ENCODE assay signal across 11 cellular contexts in genomic region chr16:50591800-50592771, GRCh38. TPM values are rescaled to one million over a fixed set of nuclear protein-coding genes. Genes with fewer than 3 reads are reported as not detected.
A peak's percentile ranks its signal among the peaks of the same experiment; 100 is the strongest.
DNase-seq lines count a peak whose midpoint lies in the region; ATAC-seq and TF ChIP-seq lines count a peak whose summit lies in the region.
"Had no signal": no experiment of that assay in that cellular context is flagged by ENCODE, and none has a peak within 500 bp of the region (broad histone marks: within the 10 kb centered on the region; RNA-seq: fewer than 3 reads in every experiment).

No MANE protein-coding gene starts in this region.

- H3K4me3 ChIP-seq in esophagus (ENCODE audit: low read depth in 1 of 2, low read length in 2 of 2) (no peak overlapping the region), MM.1S (ENCODE audit: low read length) (no peak overlapping the region)
- H3K4me3 ChIP-seq: GM12878 had no signal

- no peaks in the 10 kb centered on the region for H3K27me3 Mint-ChIP-seq in activated CD4-positive, alpha-beta T cell treated with anti-CD3 and anti-CD28 coated beads, Interleukin-2, amount 10 ng/mL, durations not matched to agents 24 days and 14 days

- H3K27ac Mint-ChIP-seq in activated CD4-positive, alpha-beta T cell treated with anti-CD3 and anti-CD28 coated beads, Interleukin-2, amount 10 ng/mL, durations not matched to agents 24 days and 14 days = no peak overlapping the region

- no peaks in the 10 kb centered on the region for H4K20me1 ChIP-seq in MM.1S (ENCODE audit: insufficient read depth, low read length)

- H3F3A ChIP-seq in MM.1S (ENCODE audit: insufficient read depth, low read length) = no peaks in the 10 kb centered on the region

- peak overlapping the region; percentile 13 to 50 for H3K27ac ChIP-seq in esophagus (ENCODE audit: low read depth in 2 of 2, low read length in 1 of 2)
- no peak overlapping the region for H3K27ac ChIP-seq in MM.1S (ENCODE audit: low read length)

- no peaks in the 10 kb centered on the region for H3K27me3 ChIP-seq in esophagus (ENCODE audit: control insufficient read depth in 1 of 2, insufficient read depth in 2 of 2, low read length in 2 of 2)
- H3K27me3 ChIP-seq in MM.1S (replicated peaks; ENCODE audit: insufficient read depth, low read length) = no peaks in the 10 kb centered on the region

- no peaks in the 10 kb centered on the region for H3K9me2 ChIP-seq in MM.1S (replicated peaks; ENCODE audit: insufficient read depth, low read length)

- H3K9me3 Mint-ChIP-seq in activated CD4-positive, alpha-beta T cell treated with anti-CD3 and anti-CD28 coated beads, Interleukin-2, amount 10 ng/mL, durations not matched to agents 24 days and 14 days = peaks cover 5% of the 10 kb centered on the region

- H3K9ac ChIP-seq in MM.1S (ENCODE audit: low read length) = no peak overlapping the region

- H3K4me1 ChIP-seq in esophagus (ENCODE audit: control insufficient read depth in 2 of 2, insufficient read depth in 2 of 2, low read length in 1 of 2) (peaks cover 0 to 15% of the 10 kb centered on the region in 2 donors), MM.1S (ENCODE audit: low read length) (no peaks in the 10 kb centered on the region)

- intact Hi-C loops in activated CD4-positive, alpha-beta T cell treated with anti-CD3 and anti-CD28 coated beads, Interleukin-2, amount 10 ng/mL, durations not matched to agents 24 days and 14 days (cut with micrococcal nuclease) = no loop called here

- 33 to 36% methylated on average over 24 of the region's 24 CpGs for WGBS in esophagus, 2 donors

- DNase-seq in NCI-H1436 (lab: John Stamatoyannopoulos, UW) (peak; percentile 8), NCI-H1436 treated with DMSO at 0.1 percent for 48 hours (lab: John Stamatoyannopoulos, UW) (no peak), mucosa of gallbladder (ENCODE audit: low spot score) (peak; percentile 92), MM.1S (no peak)
- no peak for DNase-seq in activated CD4-positive, alpha-beta T cell treated with anti-CD3 and anti-CD28 coated beads, Interleukin-2, amount 10 ng/mL, durations not matched to agents 24 days and 14 days
- DNase-seq in activated CD4-positive, CD25-positive, alpha-beta regulatory T cell (lab: John Stamatoyannopoulos, UW) = no peak
- DNase-seq: NCI-H1694 treated with DMSO at 0.1 percent for 48 hours had no signal

- no peak overlapping the region for H2AFZ ChIP-seq in MM.1S (ENCODE audit: low read length)

- H3K4me1 Mint-ChIP-seq in activated CD4-positive, alpha-beta T cell treated with anti-CD3 and anti-CD28 coated beads, Interleukin-2, amount 10 ng/mL, durations not matched to agents 24 days and 14 days = peaks cover 15% of the 10 kb centered on the region

- ATAC-seq in HG02610 (IDR thresholded peaks at IDR 0.05; ENCODE audit: unreplicated experiment) = no peak
- ATAC-seq: GM12878 had no signal

- TF ChIP-seq CTCF in MM.1S (IDR thresholded peaks at IDR 0.05; ENCODE audit: low read length) = no peak

- H3K36me3 ChIP-seq in esophagus (ENCODE audit: control insufficient read depth in 2 of 2, insufficient read depth in 2 of 2, low read length in 1 of 2) = no peaks in the 10 kb centered on the region
- no peaks in the 10 kb centered on the region for H3K36me3 ChIP-seq in MM.1S (replicated peaks; ENCODE audit: insufficient read depth, low read length)

- no peaks in the 10 kb centered on the region for H3K79me2 ChIP-seq in MM.1S (ENCODE audit: low read length)

- H3K9me3 ChIP-seq in esophagus (ENCODE audit: control insufficient read depth in 2 of 2, insufficient read depth in 1 of 2, low read depth in 1 of 2, low read length in 1 of 2) (no peaks in the 10 kb centered on the region), MM.1S (replicated peaks; ENCODE audit: insufficient read depth, low read length) (no peaks in the 10 kb centered on the region)

- H3K36me3 Mint-ChIP-seq in activated CD4-positive, alpha-beta T cell treated with anti-CD3 and anti-CD28 coated beads, Interleukin-2, amount 10 ng/mL, durations not matched to agents 24 days and 14 days (ENCODE audit: low read depth) = no peaks in the 10 kb centered on the region

- H3K4me3 Mint-ChIP-seq in activated CD4-positive, alpha-beta T cell treated with anti-CD3 and anti-CD28 coated beads, Interleukin-2, amount 10 ng/mL, durations not matched to agents 24 days and 14 days = no peak overlapping the region

- no peak overlapping the region for H3K4me2 ChIP-seq in MM.1S (ENCODE audit: low read depth, low read length)

RNA-seq across cellular contexts. Expression of gene NKD1, which starts 43.9 kb away (rescaled TPM):
- polyA plus RNA-seq in esophagus = 1 to 10 TPM; 1.1 to 2.0 TPM
- total RNA-seq in mucosa of gallbladder = 32.0 TPM
- 0.77 and 1.7 TPM in 2 replicates for total RNA-seq in activated CD4-positive, alpha-beta T cell treated with anti-CD3 and anti-CD28 coated beads, Interleukin-2, amount 10 ng/mL, durations not matched to agents 24 days and 14 days
- polyA plus RNA-seq: AG04450 had no signal

Comparison
In these comparisons a context has a peak if more than half of its experiments do, and no peak if none do; other contexts are left out.
1. DNase-seq: peak in NCI-H1436 (single experiment) and mucosa of gallbladder (single experiment); none in NCI-H1436 treated with DMSO at 0.1 percent for 48 hours (single experiment), activated CD4-positive, alpha-beta T cell treated with anti-CD3 and anti-CD28 coated beads, Interleukin-2, amount 10 ng/mL, durations not matched to agents 24 days and 14 days (single experiment), MM.1S (single experiment) and activated CD4-positive, CD25-positive, alpha-beta regulatory T cell (0 of 4).
2. RNA of gene NKD1, which starts 43.9 kb away (total RNA-seq): 32.0 TPM in mucosa of gallbladder (single experiment); 0.77 to 1.7 TPM in activated CD4-positive, alpha-beta T cell treated with anti-CD3 and anti-CD28 coated beads, Interleukin-2, amount 10 ng/mL, durations not matched to agents 24 days and 14 days; every median in the first group is over 10 times any median in the second.